ENCODE assay signal across 1 cellular context in the genomic region with DNA sequence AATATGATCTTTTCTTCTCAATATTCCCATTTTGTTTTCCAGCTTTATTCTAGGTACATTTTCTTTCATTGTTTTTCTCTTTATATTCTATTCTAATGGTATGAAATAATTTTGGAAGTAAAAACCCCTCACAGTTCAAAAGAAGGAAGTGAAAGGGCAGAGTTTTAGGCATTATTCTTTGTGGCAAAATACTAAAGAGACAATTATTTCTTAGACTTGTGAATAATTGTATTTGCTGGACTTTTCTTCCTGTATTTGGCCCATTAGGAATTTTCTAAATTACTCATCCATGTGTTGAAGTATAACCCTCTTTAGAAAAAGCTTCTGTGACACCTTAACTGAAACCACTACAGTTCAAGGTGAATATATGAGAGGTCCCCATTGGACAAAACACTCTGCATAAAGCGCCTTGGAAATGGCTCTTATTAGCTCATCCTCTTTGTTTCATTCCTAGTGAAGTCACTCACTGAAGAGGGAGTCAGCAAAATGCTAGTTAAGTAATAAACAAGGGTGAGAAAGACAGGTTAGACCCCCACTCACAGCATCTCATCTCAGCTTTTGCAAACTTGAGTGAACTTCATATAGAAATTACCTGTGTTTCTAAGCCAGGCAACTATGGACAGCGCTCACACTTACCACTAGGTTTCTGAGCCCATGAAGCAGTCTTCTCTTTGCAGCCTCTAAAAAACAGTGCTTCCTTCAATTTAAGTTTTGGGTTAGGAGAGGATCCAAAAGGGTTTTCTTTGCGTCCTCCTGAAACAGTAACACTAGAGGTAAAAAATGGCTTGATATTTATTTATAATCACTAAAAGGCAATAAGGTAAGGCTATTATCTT.
A peak's percentile ranks its signal among the peaks of the same experiment; 100 is the strongest.
TF ChIP-seq lines count a peak whose summit lies in the region.

No MANE protein-coding gene starts in this region.

TF ChIP-seq in GM12878, 131 proteins besides CTCF, POLR2A, EP300 and RAD21 (continued from another document):
- TF ChIP-seq, protein P1, sequence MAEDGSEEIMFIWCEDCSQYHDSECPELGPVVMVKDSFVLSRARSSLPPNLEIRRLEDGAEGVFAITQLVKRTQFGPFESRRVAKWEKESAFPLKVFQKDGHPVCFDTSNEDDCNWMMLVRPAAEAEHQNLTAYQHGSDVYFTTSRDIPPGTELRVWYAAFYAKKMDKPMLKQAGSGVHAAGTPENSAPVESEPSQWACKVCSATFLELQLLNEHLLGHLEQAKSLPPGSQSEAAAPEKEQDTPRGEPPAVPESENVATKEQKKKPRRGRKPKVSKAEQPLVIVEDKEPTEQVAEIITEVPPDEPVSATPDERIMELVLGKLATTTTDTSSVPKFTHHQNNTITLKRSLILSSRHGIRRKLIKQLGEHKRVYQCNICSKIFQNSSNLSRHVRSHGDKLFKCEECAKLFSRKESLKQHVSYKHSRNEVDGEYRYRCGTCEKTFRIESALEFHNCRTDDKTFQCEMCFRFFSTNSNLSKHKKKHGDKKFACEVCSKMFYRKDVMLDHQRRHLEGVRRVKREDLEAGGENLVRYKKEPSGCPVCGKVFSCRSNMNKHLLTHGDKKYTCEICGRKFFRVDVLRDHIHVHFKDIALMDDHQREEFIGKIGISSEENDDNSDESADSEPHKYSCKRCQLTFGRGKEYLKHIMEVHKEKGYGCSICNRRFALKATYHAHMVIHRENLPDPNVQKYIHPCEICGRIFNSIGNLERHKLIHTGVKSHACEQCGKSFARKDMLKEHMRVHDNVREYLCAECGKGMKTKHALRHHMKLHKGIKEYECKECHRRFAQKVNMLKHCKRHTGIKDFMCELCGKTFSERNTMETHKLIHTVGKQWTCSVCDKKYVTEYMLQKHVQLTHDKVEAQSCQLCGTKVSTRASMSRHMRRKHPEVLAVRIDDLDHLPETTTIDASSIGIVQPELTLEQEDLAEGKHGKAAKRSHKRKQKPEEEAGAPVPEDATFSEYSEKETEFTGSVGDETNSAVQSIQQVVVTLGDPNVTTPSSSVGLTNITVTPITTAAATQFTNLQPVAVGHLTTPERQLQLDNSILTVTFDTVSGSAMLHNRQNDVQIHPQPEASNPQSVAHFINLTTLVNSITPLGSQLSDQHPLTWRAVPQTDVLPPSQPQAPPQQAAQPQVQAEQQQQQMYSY (CRISPR knock-in tag; IDR thresholded peaks at IDR 0.05): no peak
- TF ChIP-seq POU2F2 (IDR thresholded peaks at IDR 0.05; ENCODE audit: borderline replicate concordance, low read depth, low read length): no peak
- 0 out of 2 replicates have a peak, but pooled peaks have one; percentile 27 for TF ChIP-seq BMI1 (IDR thresholded peaks at IDR 0.05; ENCODE audit: borderline replicate concordance)
- TF ChIP-seq MYC (IDR thresholded peaks at IDR 0.05; ENCODE audit: insufficient read depth, insufficient read length, insufficient replicate concordance, low read length, severe bottlenecking): no peak
- TF ChIP-seq, protein P2, sequence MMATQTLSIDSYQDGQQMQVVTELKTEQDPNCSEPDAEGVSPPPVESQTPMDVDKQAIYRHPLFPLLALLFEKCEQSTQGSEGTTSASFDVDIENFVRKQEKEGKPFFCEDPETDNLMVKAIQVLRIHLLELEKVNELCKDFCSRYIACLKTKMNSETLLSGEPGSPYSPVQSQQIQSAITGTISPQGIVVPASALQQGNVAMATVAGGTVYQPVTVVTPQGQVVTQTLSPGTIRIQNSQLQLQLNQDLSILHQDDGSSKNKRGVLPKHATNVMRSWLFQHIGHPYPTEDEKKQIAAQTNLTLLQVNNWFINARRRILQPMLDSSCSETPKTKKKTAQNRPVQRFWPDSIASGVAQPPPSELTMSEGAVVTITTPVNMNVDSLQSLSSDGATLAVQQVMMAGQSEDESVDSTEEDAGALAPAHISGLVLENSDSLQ (IDR thresholded peaks at IDR 0.05): no peak
- no peak for TF ChIP-seq SREBF2 (IDR thresholded peaks at IDR 0.05; ENCODE audit: low read length)
- no peak for TF ChIP-seq NFXL1 (IDR thresholded peaks at IDR 0.05; ENCODE audit: borderline replicate concordance)
- TF ChIP-seq, protein P3, sequence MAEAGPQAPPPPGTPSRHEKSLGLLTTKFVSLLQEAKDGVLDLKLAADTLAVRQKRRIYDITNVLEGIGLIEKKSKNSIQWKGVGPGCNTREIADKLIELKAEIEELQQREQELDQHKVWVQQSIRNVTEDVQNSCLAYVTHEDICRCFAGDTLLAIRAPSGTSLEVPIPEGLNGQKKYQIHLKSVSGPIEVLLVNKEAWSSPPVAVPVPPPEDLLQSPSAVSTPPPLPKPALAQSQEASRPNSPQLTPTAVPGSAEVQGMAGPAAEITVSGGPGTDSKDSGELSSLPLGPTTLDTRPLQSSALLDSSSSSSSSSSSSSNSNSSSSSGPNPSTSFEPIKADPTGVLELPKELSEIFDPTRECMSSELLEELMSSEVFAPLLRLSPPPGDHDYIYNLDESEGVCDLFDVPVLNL (IDR thresholded peaks at IDR 0.05; ENCODE audit: low read depth, low read length): no peak
- TF ChIP-seq, protein P4, sequence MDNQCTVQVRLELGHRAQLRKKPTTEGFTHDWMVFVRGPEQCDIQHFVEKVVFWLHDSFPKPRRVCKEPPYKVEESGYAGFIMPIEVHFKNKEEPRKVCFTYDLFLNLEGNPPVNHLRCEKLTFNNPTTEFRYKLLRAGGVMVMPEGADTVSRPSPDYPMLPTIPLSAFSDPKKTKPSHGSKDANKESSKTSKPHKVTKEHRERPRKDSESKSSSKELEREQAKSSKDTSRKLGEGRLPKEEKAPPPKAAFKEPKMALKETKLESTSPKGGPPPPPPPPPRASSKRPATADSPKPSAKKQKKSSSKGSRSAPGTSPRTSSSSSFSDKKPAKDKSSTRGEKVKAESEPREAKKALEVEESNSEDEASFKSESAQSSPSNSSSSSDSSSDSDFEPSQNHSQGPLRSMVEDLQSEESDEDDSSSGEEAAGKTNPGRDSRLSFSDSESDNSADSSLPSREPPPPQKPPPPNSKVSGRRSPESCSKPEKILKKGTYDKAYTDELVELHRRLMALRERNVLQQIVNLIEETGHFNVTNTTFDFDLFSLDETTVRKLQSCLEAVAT (IDR thresholded peaks at IDR 0.05): no peak
- TF ChIP-seq BRCA1 (IDR thresholded peaks at IDR 0.05; ENCODE audit: low read depth, low read length): no peak
- peak; percentile 94 for TF ChIP-seq MTA2 (IDR thresholded peaks at IDR 0.05; ENCODE audit: low read depth)
- TF ChIP-seq EGR1 (IDR thresholded peaks at IDR 0.05; ENCODE audit: borderline replicate concordance in 1 of 2, low read depth in 2 of 2, low read length in 2 of 2): no peak
- TF ChIP-seq, protein P5, sequence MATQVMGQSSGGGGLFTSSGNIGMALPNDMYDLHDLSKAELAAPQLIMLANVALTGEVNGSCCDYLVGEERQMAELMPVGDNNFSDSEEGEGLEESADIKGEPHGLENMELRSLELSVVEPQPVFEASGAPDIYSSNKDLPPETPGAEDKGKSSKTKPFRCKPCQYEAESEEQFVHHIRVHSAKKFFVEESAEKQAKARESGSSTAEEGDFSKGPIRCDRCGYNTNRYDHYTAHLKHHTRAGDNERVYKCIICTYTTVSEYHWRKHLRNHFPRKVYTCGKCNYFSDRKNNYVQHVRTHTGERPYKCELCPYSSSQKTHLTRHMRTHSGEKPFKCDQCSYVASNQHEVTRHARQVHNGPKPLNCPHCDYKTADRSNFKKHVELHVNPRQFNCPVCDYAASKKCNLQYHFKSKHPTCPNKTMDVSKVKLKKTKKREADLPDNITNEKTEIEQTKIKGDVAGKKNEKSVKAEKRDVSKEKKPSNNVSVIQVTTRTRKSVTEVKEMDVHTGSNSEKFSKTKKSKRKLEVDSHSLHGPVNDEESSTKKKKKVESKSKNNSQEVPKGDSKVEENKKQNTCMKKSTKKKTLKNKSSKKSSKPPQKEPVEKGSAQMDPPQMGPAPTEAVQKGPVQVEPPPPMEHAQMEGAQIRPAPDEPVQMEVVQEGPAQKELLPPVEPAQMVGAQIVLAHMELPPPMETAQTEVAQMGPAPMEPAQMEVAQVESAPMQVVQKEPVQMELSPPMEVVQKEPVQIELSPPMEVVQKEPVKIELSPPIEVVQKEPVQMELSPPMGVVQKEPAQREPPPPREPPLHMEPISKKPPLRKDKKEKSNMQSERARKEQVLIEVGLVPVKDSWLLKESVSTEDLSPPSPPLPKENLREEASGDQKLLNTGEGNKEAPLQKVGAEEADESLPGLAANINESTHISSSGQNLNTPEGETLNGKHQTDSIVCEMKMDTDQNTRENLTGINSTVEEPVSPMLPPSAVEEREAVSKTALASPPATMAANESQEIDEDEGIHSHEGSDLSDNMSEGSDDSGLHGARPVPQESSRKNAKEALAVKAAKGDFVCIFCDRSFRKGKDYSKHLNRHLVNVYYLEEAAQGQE (IDR thresholded peaks at IDR 0.05; ENCODE audit: low read depth, low read length): no peak
- TF ChIP-seq, protein P6, sequence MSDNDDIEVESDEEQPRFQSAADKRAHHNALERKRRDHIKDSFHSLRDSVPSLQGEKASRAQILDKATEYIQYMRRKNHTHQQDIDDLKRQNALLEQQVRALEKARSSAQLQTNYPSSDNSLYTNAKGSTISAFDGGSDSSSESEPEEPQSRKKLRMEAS (IDR thresholded peaks at IDR 0.05; ENCODE audit: low read depth, low read length): no peak
- TF ChIP-seq, protein P7, sequence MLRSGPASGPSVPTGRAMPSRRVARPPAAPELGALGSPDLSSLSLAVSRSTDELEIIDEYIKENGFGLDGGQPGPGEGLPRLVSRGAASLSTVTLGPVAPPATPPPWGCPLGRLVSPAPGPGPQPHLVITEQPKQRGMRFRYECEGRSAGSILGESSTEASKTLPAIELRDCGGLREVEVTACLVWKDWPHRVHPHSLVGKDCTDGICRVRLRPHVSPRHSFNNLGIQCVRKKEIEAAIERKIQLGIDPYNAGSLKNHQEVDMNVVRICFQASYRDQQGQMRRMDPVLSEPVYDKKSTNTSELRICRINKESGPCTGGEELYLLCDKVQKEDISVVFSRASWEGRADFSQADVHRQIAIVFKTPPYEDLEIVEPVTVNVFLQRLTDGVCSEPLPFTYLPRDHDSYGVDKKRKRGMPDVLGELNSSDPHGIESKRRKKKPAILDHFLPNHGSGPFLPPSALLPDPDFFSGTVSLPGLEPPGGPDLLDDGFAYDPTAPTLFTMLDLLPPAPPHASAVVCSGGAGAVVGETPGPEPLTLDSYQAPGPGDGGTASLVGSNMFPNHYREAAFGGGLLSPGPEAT (IDR thresholded peaks at IDR 0.05; ENCODE audit: low read depth): 0 out of 2 replicates have a peak, but pooled peaks have one; percentile 24
- TF ChIP-seq, protein P8, sequence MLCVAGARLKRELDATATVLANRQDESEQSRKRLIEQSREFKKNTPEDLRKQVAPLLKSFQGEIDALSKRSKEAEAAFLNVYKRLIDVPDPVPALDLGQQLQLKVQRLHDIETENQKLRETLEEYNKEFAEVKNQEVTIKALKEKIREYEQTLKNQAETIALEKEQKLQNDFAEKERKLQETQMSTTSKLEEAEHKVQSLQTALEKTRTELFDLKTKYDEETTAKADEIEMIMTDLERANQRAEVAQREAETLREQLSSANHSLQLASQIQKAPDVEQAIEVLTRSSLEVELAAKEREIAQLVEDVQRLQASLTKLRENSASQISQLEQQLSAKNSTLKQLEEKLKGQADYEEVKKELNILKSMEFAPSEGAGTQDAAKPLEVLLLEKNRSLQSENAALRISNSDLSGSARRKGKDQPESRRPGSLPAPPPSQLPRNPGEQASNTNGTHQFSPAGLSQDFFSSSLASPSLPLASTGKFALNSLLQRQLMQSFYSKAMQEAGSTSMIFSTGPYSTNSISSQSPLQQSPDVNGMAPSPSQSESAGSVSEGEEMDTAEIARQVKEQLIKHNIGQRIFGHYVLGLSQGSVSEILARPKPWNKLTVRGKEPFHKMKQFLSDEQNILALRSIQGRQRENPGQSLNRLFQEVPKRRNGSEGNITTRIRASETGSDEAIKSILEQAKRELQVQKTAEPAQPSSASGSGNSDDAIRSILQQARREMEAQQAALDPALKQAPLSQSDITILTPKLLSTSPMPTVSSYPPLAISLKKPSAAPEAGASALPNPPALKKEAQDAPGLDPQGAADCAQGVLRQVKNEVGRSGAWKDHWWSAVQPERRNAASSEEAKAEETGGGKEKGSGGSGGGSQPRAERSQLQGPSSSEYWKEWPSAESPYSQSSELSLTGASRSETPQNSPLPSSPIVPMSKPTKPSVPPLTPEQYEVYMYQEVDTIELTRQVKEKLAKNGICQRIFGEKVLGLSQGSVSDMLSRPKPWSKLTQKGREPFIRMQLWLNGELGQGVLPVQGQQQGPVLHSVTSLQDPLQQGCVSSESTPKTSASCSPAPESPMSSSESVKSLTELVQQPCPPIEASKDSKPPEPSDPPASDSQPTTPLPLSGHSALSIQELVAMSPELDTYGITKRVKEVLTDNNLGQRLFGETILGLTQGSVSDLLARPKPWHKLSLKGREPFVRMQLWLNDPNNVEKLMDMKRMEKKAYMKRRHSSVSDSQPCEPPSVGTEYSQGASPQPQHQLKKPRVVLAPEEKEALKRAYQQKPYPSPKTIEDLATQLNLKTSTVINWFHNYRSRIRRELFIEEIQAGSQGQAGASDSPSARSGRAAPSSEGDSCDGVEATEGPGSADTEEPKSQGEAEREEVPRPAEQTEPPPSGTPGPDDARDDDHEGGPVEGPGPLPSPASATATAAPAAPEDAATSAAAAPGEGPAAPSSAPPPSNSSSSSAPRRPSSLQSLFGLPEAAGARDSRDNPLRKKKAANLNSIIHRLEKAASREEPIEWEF (IDR thresholded peaks at IDR 0.05; ENCODE audit: insufficient replicate concordance, low read depth, low read length): no peak
